37 cellular contexts compared by ENCODE assay signal in the genomic region with DNA sequence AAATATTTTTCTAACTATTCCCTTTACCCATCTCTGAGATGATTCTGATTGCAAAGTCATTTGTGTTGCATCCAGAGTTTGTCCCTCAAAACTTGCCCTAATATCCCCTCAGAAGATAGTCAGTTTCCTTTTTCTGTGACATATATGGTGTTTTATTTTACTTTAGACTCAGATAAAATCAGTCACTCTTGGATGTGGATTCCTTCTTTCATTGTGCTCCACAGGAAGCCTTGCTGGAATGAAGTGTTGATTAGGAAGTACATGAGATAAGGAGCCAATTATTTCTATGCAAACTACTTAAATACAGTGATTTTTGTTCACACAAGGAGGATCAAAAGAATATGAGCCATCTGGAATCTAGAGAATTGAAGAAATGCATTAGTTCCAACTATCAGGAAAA.
"Had no signal": no experiment of that assay in that cellular context is flagged by ENCODE, and none has a peak within 500 bp of the region (broad histone marks: within the 10 kb centered on the region; RNA-seq: fewer than 3 reads in every experiment).

No MANE protein-coding gene starts in this region.

- ATAC-seq: activated CD8-positive, alpha-beta memory T cell treated with anti-CD3 and anti-CD28 coated beads, Interleukin-2, amount 10 ng/mL, durations not matched to agents 7 days and 5 days; activated naive CD8-positive, alpha-beta T cell treated with anti-CD3 and anti-CD28 coated beads, Interleukin-2, amount 50 U/mL, for 24 hours; Right ventricle myocardium inferior had no signal

- H2AFZ ChIP-seq: PC-9 had no signal

- H3K4me3 Mint-ChIP-seq: activated CD4-positive, alpha-beta memory T cell treated with anti-CD3 and anti-CD28 coated beads, Interleukin-2, amount 10 ng/mL, durations not matched to agents 7 days and 5 days; activated CD8-positive, alpha-beta memory T cell treated with anti-CD3 and anti-CD28 coated beads, Interleukin-2, amount 10 ng/mL, durations not matched to agents 7 days and 5 days; activated naive CD4-positive, alpha-beta T cell treated with anti-CD3 and anti-CD28 coated beads, Interleukin-2, amount 10 ng/mL, durations not matched to agents 7 days and 5 days; activated naive CD8-positive, alpha-beta T cell; activated naive CD8-positive, alpha-beta T cell treated with anti-CD3 and anti-CD28 coated beads, Interleukin-2, amount 50 U/mL, for 24 hours; central memory CD8-positive, alpha-beta T cell had no signal

- H3K4me2 ChIP-seq: KMS-11, PC-9 had no signal

- H3K27me3 Mint-ChIP-seq: activated CD8-positive, alpha-beta memory T cell treated with anti-CD3 and anti-CD28 coated beads, Interleukin-2, amount 10 ng/mL, durations not matched to agents 7 days and 5 days; activated naive CD4-positive, alpha-beta T cell treated with anti-CD3 and anti-CD28 coated beads, Interleukin-2, amount 10 ng/mL, durations not matched to agents 7 days and 5 days; central memory CD8-positive, alpha-beta T cell had no signal

- H3K27ac Mint-ChIP-seq: activated CD4-positive, alpha-beta memory T cell treated with anti-CD3 and anti-CD28 coated beads, Interleukin-2, amount 10 ng/mL, durations not matched to agents 7 days and 5 days; activated CD8-positive, alpha-beta memory T cell treated with anti-CD3 and anti-CD28 coated beads, Interleukin-2, amount 10 ng/mL, durations not matched to agents 7 days and 5 days; activated naive CD4-positive, alpha-beta T cell treated with anti-CD3 and anti-CD28 coated beads, Interleukin-2, amount 10 ng/mL, durations not matched to agents 7 days and 5 days; activated naive CD8-positive, alpha-beta T cell; activated naive CD8-positive, alpha-beta T cell treated with anti-CD3 and anti-CD28 coated beads, Interleukin-2, amount 50 U/mL, for 24 hours had no signal

- H3K36me3 ChIP-seq: ascending aorta, cardiac muscle cell had no signal

- H3K27ac ChIP-seq: ascending aorta, cardiac muscle cell, KMS-11, PC-9, RWPE1, VCaP had no signal

- H3K4me1 Mint-ChIP-seq: activated CD8-positive, alpha-beta memory T cell treated with anti-CD3 and anti-CD28 coated beads, Interleukin-2, amount 10 ng/mL, durations not matched to agents 7 days and 5 days; activated naive CD4-positive, alpha-beta T cell treated with anti-CD3 and anti-CD28 coated beads, Interleukin-2, amount 10 ng/mL, durations not matched to agents 7 days and 5 days; activated naive CD8-positive, alpha-beta T cell treated with anti-CD3 and anti-CD28 coated beads, Interleukin-2, amount 50 U/mL, for 24 hours; central memory CD8-positive, alpha-beta T cell had no signal

- H3K36me3 Mint-ChIP-seq: activated CD8-positive, alpha-beta memory T cell treated with anti-CD3 and anti-CD28 coated beads, Interleukin-2, amount 10 ng/mL, durations not matched to agents 7 days and 5 days; activated naive CD4-positive, alpha-beta T cell treated with anti-CD3 and anti-CD28 coated beads, Interleukin-2, amount 10 ng/mL, durations not matched to agents 7 days and 5 days; activated naive CD8-positive, alpha-beta T cell had no signal

- FAIRE-seq: RCC 7860 had no signal

- H3K9me3 ChIP-seq: ascending aorta had no signal

- H3K9me3 Mint-ChIP-seq: activated CD4-positive, alpha-beta memory T cell treated with anti-CD3 and anti-CD28 coated beads, Interleukin-2, amount 10 ng/mL, durations not matched to agents 7 days and 5 days had no signal

- H3K9ac ChIP-seq: KMS-11 had no signal

- H3K4me3 ChIP-seq: ascending aorta, cardiac muscle cell, PC-9 had no signal

- H3K4me1 ChIP-seq: ascending aorta had no signal

- DNase-seq: activated CD4-positive, alpha-beta memory T cell treated with anti-CD3 and anti-CD28 coated beads, Interleukin-2, amount 10 ng/mL, durations not matched to agents 7 days and 5 days; activated CD4-positive, alpha-beta T cell treated with anti-CD3 and anti-CD28 coated beads for 1 hour; activated CD4-positive, alpha-beta T cell treated with anti-CD3 and anti-CD28 coated beads for 48 hours; activated CD4-positive, CD25-positive, alpha-beta regulatory T cell; activated CD8-positive, alpha-beta memory T cell treated with anti-CD3 and anti-CD28 coated beads for 24 hours; activated CD8-positive, alpha-beta memory T cell treated with anti-CD3 and anti-CD28 coated beads, Interleukin-2, amount 10 ng/mL, durations not matched to agents 7 days and 5 days; activated CD8-positive, alpha-beta memory T cell treated with anti-CD3 and anti-CD28 coated beads, Interleukin-2, amount 50 U/mL, for 48 hours; activated effector memory CD4-positive, alpha-beta T cell treated with Interleukin-2 at 50 U/mL for 16 hours; activated naive CD4-positive, alpha-beta T cell treated with anti-CD3 and anti-CD28 coated beads, Interleukin-2, amount 10 ng/mL, durations not matched to agents 7 days and 5 days; activated naive CD8-positive, alpha-beta T cell treated with anti-CD3 and anti-CD28 coated beads, Interleukin-2, amount 50 U/mL, for 24 hours; activated T-cell treated with anti-CD3 and anti-CD28 coated beads, Interleukin-2, amount 50 U/mL, for 48 hours; MM.1S; NCI-H1092 treated with DMSO at 0.1 percent for 48 hours; NCI-H1417; NCI-H187 treated with DMSO at 0.1 percent for 48 hours; NCI-H2081; NCI-H2171 treated with DMSO at 0.1 percent for 48 hours; NCI-H2227 treated with DMSO at 0.1 percent for 48 hours; NCI-H446; NCI-H510A treated with DMSO at 0.1 percent for 48 hours; NCI-H748 treated with DMSO at 0.1 percent for 48 hours; NK-92 treated with Interleukin-12 subunit alpha and Interleukin-12 subunit beta, amount 100 ng/mL, for 24 hours; PC-9; SIG-M5; SW 1271; T-helper 1 cell; T-helper 2 cell; T-helper 9 cell had no signal

- H3K27me3 ChIP-seq: ascending aorta, cardiac muscle cell had no signal
